22 cellular contexts compared by ENCODE assay signal in the genomic region with DNA sequence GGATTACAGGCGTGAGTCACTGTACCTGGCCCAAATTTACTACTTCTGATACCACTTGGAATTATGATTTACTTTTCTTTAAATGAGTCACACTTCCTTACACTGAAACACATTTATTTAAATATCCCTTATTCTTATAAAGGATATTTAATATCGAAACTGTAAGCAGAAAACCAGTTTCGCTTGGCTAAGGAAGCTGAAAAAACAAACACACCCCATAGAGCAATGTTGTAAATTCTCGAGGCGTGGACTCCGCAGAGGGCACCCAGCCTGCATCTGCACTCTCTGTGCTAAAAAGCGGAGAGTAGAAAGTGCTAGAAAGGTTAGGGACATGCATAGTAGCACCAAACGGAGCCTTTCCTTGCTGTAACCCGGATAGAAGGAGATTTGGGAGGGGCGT.
DNase-seq lines count a peak whose midpoint lies in the region; ATAC-seq, FAIRE-seq and TF ChIP-seq lines count a peak whose summit lies in the region.
"Had no signal": no experiment of that assay in that cellular context is flagged by ENCODE, and none has a peak within 500 bp of the region (broad histone marks: within the 10 kb centered on the region; RNA-seq: fewer than 3 reads in every experiment).

No MANE protein-coding gene starts in this region.

- DNase-seq in bronchial epithelial cell (ENCODE audit: low read depth), result peak; percentile 78
- DNase-seq in iris pigment epithelial cell (ENCODE audit: low read depth), result peak; percentile 40
- no peak for DNase-seq in esophagus muscularis mucosa (ENCODE audit: extremely low spot score)
- no peak for DNase-seq in activated CD8-positive, alpha-beta T cell treated with anti-CD3 and anti-CD28 coated beads for 36 hours
- DNase-seq in mesenteric fat pad (ENCODE audit: low spot score), result no peak
- DNase-seq: activated CD4-positive, alpha-beta T cell treated with anti-CD3 and anti-CD28 coated beads for 48 hours; anterior cingulate cortex; caudate nucleus; CD8-positive, alpha-beta memory T cell; DND-41; Kasumi-1; left ventricle myocardium inferior; NCI-H2081 treated with DMSO at 0.1 percent for 48 hours; stimulated activated naive CD4-positive, alpha-beta T cell treated with Interleukin-2 at 50 U/mL for 16 hours; T-helper 17 cell had no signal

- peak; percentile 70 for ATAC-seq in stimulated activated memory B cell treated with anti-CD40 and anti-IgM and Interleukin-4, amounts not matched to agents 10 μg/mL and 1 μg/mL and 100 μg/mL, for 72 hours
- no peak for ATAC-seq in GM21528 (IDR thresholded peaks at IDR 0.05; ENCODE audit: low FRiP score, unreplicated experiment)
- no peak for ATAC-seq in activated CD8-positive, alpha-beta T cell treated with anti-CD3 and anti-CD28 coated beads for 36 hours
- ATAC-seq: T-helper 17 cell had no signal

- H3K36me3 Mint-ChIP-seq in IgD-negative memory B cell, result peaks cover 2% of the 10 kb centered on the region
- no peaks in the 10 kb centered on the region for H3K36me3 Mint-ChIP-seq in stimulated activated memory B cell treated with anti-CD40 and anti-IgM and Interleukin-4, amounts not matched to agents 10 μg/mL and 1 μg/mL and 100 μg/mL, for 72 hours
- no peaks in the 10 kb centered on the region for H3K36me3 Mint-ChIP-seq in activated CD8-positive, alpha-beta T cell treated with anti-CD3 and anti-CD28 coated beads for 36 hours (ENCODE audit: low read depth)
- H3K36me3 Mint-ChIP-seq: activated naive CD4-positive, alpha-beta T cell treated with anti-CD3 and anti-CD28 coated beads, Interleukin-2, amount 50 U/mL, for 24 hours; CD8-positive, alpha-beta memory T cell had no signal

- CTCF ChIA-PET in activated CD8-positive, alpha-beta T cell treated with anti-CD3 and anti-CD28 coated beads for 36 hours (lab: Charles Lee), result no interaction called here

- H3K27ac ChIP-seq in esophagus muscularis mucosa (replicated peaks in 1 of 4), result no peak overlapping the region
- H3K27ac ChIP-seq: left ventricle myocardium inferior, thoracic aorta had no signal

- H3K4me3 ChIP-seq in bronchial epithelial cell (ENCODE audit: low read depth, low read length) (no peak overlapping the region), esophagus muscularis mucosa (no peak overlapping the region)
- H3K4me3 ChIP-seq: left ventricle myocardium inferior, skin epidermis, thoracic aorta had no signal

- no peaks in the 10 kb centered on the region for H3K27me3 ChIP-seq in bronchial epithelial cell (ENCODE audit: control insufficient read depth, insufficient read depth, low read length)
- no peaks in the 10 kb centered on the region for H3K27me3 ChIP-seq in esophagus muscularis mucosa

- intact Hi-C loops in esophagus muscularis mucosa (cut with DNase I), result loop anchor here (5.0 kb wide), 1 partner anchor 255 kb away; no protein-coding TSS in a partner anchor
- intact Hi-C loops in activated CD8-positive, alpha-beta T cell treated with anti-CD3 and anti-CD28 coated beads for 36 hours (cut with micrococcal nuclease), result no loop called here

- no peaks in the 10 kb centered on the region for H3K4me1 ChIP-seq in esophagus muscularis mucosa
- H3K4me1 ChIP-seq: left ventricle myocardium inferior had no signal

- TF ChIP-seq EP300 in esophagus muscularis mucosa (IDR thresholded peaks at IDR 0.05), result no peak

- H3K36me3 ChIP-seq in bronchial epithelial cell (ENCODE audit: control insufficient read depth, insufficient read depth, low read length) (no peaks in the 10 kb centered on the region), esophagus muscularis mucosa (peaks cover 0 to 41% (median 15%) of the 10 kb centered on the region in 4 donors)
- H3K36me3 ChIP-seq: left ventricle myocardium inferior, thoracic aorta had no signal

- no peaks in the 10 kb centered on the region for H3K27me3 Mint-ChIP-seq in IgD-negative memory B cell
- no peaks in the 10 kb centered on the region for H3K27me3 Mint-ChIP-seq in stimulated activated memory B cell treated with anti-CD40 and anti-IgM and Interleukin-4, amounts not matched to agents 10 μg/mL and 1 μg/mL and 100 μg/mL, for 72 hours
- no peaks in the 10 kb centered on the region for H3K27me3 Mint-ChIP-seq in activated CD8-positive, alpha-beta T cell treated with anti-CD3 and anti-CD28 coated beads for 36 hours
- H3K27me3 Mint-ChIP-seq: activated naive CD4-positive, alpha-beta T cell treated with anti-CD3 and anti-CD28 coated beads, Interleukin-2, amount 50 U/mL, for 24 hours; T-helper 17 cell had no signal

- peaks cover 7 to 18% (median 10%) of the 10 kb centered on the region in 3 donors for H3K4me1 Mint-ChIP-seq in IgD-negative memory B cell
- H3K4me1 Mint-ChIP-seq in stimulated activated memory B cell treated with anti-CD40 and anti-IgM and Interleukin-4, amounts not matched to agents 10 μg/mL and 1 μg/mL and 100 μg/mL, for 72 hours, result peaks cover 23% of the 10 kb centered on the region
- H3K4me1 Mint-ChIP-seq in activated CD8-positive, alpha-beta T cell treated with anti-CD3 and anti-CD28 coated beads for 36 hours (ENCODE audit: low read depth), result no peaks in the 10 kb centered on the region
- H3K4me1 Mint-ChIP-seq: activated naive CD4-positive, alpha-beta T cell treated with anti-CD3 and anti-CD28 coated beads, Interleukin-2, amount 50 U/mL, for 24 hours; CD8-positive, alpha-beta memory T cell had no signal

- no peaks in the 10 kb centered on the region for H3K9me3 ChIP-seq in esophagus muscularis mucosa
- H3K9me3 ChIP-seq: left ventricle myocardium inferior, thoracic aorta had no signal

- peak overlapping the region; percentile 12 to 91 (median 87) for H3K27ac Mint-ChIP-seq in IgD-negative memory B cell
- H3K27ac Mint-ChIP-seq in stimulated activated memory B cell treated with anti-CD40 and anti-IgM and Interleukin-4, amounts not matched to agents 10 μg/mL and 1 μg/mL and 100 μg/mL, for 72 hours, result peak overlapping the region; percentile 80
- no peak overlapping the region for H3K27ac Mint-ChIP-seq in activated CD8-positive, alpha-beta T cell treated with anti-CD3 and anti-CD28 coated beads for 36 hours
- H3K27ac Mint-ChIP-seq: activated naive CD4-positive, alpha-beta T cell treated with anti-CD3 and anti-CD28 coated beads, Interleukin-2, amount 50 U/mL, for 24 hours; T-helper 17 cell had no signal

- TF ChIP-seq POLR2A in esophagus muscularis mucosa (IDR thresholded peaks at IDR 0.05; ENCODE audit: low read depth), result no peak

- TF ChIP-seq CTCF in bronchial epithelial cell (IDR thresholded peaks at IDR 0.05; ENCODE audit: insufficient read depth, low read length, severe bottlenecking) (no peak), esophagus muscularis mucosa (IDR thresholded peaks at IDR 0.05) (no peak)
- no peak for TF ChIP-seq CTCF in activated CD8-positive, alpha-beta T cell treated with anti-CD3 and anti-CD28 coated beads for 36 hours (IDR thresholded peaks at IDR 0.05)

- 83% methylated on average over 10 of the region's 10 CpGs for WGBS in esophagus muscularis mucosa

- H3K9me3 Mint-ChIP-seq in IgD-negative memory B cell, result no peaks in the 10 kb centered on the region
- H3K9me3 Mint-ChIP-seq in stimulated activated memory B cell treated with anti-CD40 and anti-IgM and Interleukin-4, amounts not matched to agents 10 μg/mL and 1 μg/mL and 100 μg/mL, for 72 hours, result peaks cover 5% of the 10 kb centered on the region
- H3K9me3 Mint-ChIP-seq in activated CD8-positive, alpha-beta T cell treated with anti-CD3 and anti-CD28 coated beads for 36 hours, result no peaks in the 10 kb centered on the region
- H3K9me3 Mint-ChIP-seq: activated naive CD4-positive, alpha-beta T cell treated with anti-CD3 and anti-CD28 coated beads, Interleukin-2, amount 50 U/mL, for 24 hours had no signal

- POLR2A ChIA-PET in activated CD8-positive, alpha-beta T cell treated with anti-CD3 and anti-CD28 coated beads for 36 hours (lab: Charles Lee), result no interaction called here

- no peak for FAIRE-seq in bronchial epithelial cell (lab: Jason Lieb, UNC)
- FAIRE-seq: GM12891 had no signal

- H3K4me3 Mint-ChIP-seq in IgD-negative memory B cell, result peak overlapping the region in 3 of 4 donors; percentile 7 to 88 (median 88)
- peak overlapping the region; percentile 34 for H3K4me3 Mint-ChIP-seq in stimulated activated memory B cell treated with anti-CD40 and anti-IgM and Interleukin-4, amounts not matched to agents 10 μg/mL and 1 μg/mL and 100 μg/mL, for 72 hours
- H3K4me3 Mint-ChIP-seq in activated CD8-positive, alpha-beta T cell treated with anti-CD3 and anti-CD28 coated beads for 36 hours, result no peak overlapping the region
- H3K4me3 Mint-ChIP-seq: activated naive CD4-positive, alpha-beta T cell treated with anti-CD3 and anti-CD28 coated beads, Interleukin-2, amount 50 U/mL, for 24 hours; CD8-positive, alpha-beta memory T cell; T-helper 17 cell had no signal

Comparison
In these comparisons a context has a peak if more than half of its experiments do, and no peak if none do; other contexts are left out.
1. DNase-seq: peak in bronchial epithelial cell (single experiment) and iris pigment epithelial cell (single experiment); none in esophagus muscularis mucosa (single experiment), activated CD8-positive, alpha-beta T cell treated with anti-CD3 and anti-CD28 coated beads for 36 hours (single experiment) and mesenteric fat pad (single experiment).